Comparison of ENCODE assay signal across 10 cellular contexts in the genomic region with DNA sequence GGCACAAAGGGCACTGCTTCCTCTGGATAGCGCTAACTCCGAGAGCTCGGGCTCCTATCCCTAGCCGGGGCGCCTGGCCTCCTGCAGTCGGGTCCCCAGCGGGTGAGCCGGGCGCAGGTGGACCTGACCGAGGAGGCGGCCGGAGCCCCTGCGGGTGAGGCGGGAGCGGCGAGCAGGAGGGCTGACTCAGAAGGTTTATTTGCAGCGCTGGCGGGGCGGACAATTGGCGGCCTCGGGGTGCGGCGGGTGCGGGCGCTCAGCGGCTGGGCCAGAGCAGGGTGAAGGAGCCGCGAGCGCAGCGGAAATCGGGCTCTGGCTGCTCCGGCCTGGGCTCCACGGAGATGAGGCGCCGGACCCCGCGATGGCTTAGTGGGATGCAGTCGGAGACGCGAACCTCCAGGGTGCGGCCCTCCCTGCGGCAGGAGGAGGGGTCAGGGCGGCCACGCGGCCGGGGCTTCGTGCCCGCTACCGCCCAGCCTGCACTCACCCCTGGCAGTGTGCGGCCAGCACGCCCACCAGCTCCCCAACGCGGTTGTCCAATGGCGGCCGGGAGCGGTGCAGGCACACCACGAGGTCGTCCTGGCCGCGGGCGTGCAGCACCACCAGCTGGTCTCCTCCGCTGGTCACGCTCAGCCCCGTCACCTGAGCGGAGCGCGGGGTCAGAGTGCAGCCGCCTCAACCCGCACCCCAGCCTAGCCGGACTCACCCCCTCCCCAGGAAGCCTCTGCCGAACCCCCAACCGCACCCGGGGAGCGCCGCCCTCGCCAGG. TPM values are rescaled to one million over a fixed set of nuclear protein-coding genes. Genes with fewer than 3 reads are reported as not detected.
A peak's percentile ranks its signal among the peaks of the same experiment; 100 is the strongest.
DNase-seq lines count a peak whose midpoint lies in the region; ATAC-seq and TF ChIP-seq lines count a peak whose summit lies in the region.
"Had no signal": no experiment of that assay in that cellular context is flagged by ENCODE, and none has a peak within 500 bp of the region (broad histone marks: within the 10 kb centered on the region; RNA-seq: fewer than 3 reads in every experiment).

No MANE protein-coding gene starts in this region.

- H3K27ac Mint-ChIP-seq in WTC11 = no peak overlapping the region
- no peak overlapping the region for H3K27ac Mint-ChIP-seq in T-helper 2 cell treated with Interferon-gamma antibody and Interleukin-4, amounts not matched to agents 5 μg/mL and 100 μg/mL, for 36 hours

- H3K27me3 Mint-ChIP-seq in WTC11 (ENCODE audit: low read depth) = peaks cover 35% of the 10 kb centered on the region
- H3K27me3 Mint-ChIP-seq in T-helper 2 cell treated with Interferon-gamma antibody and Interleukin-4, amounts not matched to agents 5 μg/mL and 100 μg/mL, for 36 hours (ENCODE audit: low read depth) = no peaks in the 10 kb centered on the region

- peak overlapping the region; percentile 32 for H3K4me3 ChIP-seq in retinal pigment epithelial cell (ENCODE audit: low read length)

- H3K9me3 Mint-ChIP-seq in WTC11 = no peaks in the 10 kb centered on the region
- no peaks in the 10 kb centered on the region for H3K9me3 Mint-ChIP-seq in T-helper 2 cell treated with Interferon-gamma antibody and Interleukin-4, amounts not matched to agents 5 μg/mL and 100 μg/mL, for 36 hours

- POLR2A ChIA-PET in WTC11 (lab: Charles Lee) (interaction anchor here (0.6 to 1.4 kb wide), 3 partner anchors 11 to 115 kb away, joined by 3 to 5 read pairs (median 3); a partner anchor contains a TSS), GM10248 (lab: Yijun Ruan, JAX) (interaction anchor here (2.4 kb wide), 1 partner anchor 11 kb away, joined by 9 read pairs; no protein-coding TSS in a partner anchor)

- peak; percentile 61 for DNase-seq in ELF-1 (ENCODE audit: low read depth, low spot score)
- DNase-seq in WTC11 (ENCODE audit: low spot score) = peak; percentile 61
- peak; percentile 52 for DNase-seq in left cardiac atrium
- no peak for DNase-seq in retinal pigment epithelial cell (ENCODE audit: low read depth)
- DNase-seq in GM10248 (ENCODE audit: extremely low spot score) = no peak
- DNase-seq in T-helper 2 cell treated with Interferon-gamma antibody and Interleukin-4, amounts not matched to agents 5 μg/mL and 100 μg/mL, for 36 hours (ENCODE audit: low spot score) = no peak
- no peak for DNase-seq in DMS53 treated with DMSO at 0.1 percent for 48 hours (lab: John Stamatoyannopoulos, UW; ENCODE audit: unreplicated experiment)
- DNase-seq in activated naive CD4-positive, alpha-beta T cell treated with anti-CD3 and anti-CD28 coated beads, Interleukin-2, amount 50 U/mL, for 16 hours = no peak
- DNase-seq: effector memory CD4-positive, alpha-beta T cell; RPMI8226 had no signal

- intact Hi-C loops in left cardiac atrium (cut with DNase I) = no loop called here

- H3K4me1 Mint-ChIP-seq in WTC11 = no peaks in the 10 kb centered on the region
- H3K4me1 Mint-ChIP-seq in T-helper 2 cell treated with Interferon-gamma antibody and Interleukin-4, amounts not matched to agents 5 μg/mL and 100 μg/mL, for 36 hours (ENCODE audit: low read depth) = peaks cover 15% of the 10 kb centered on the region

- CTCF ChIA-PET in WTC11 (lab: Charles Lee) (interaction anchor here (0.8 to 4.2 kb wide), 5 partner anchors 11 to 173 kb away, joined by 4 to 38 read pairs (median 6); a partner anchor contains a TSS), GM10248 (lab: Yijun Ruan, JAX) (interaction anchor here (1.5 to 4.2 kb wide), 3 partner anchors 11 to 173 kb away, joined by 9 to 17 read pairs (median 9); no protein-coding TSS in a partner anchor)

- peak; percentile 49 for ATAC-seq in WTC11
- peak; percentile 74 to 80 for ATAC-seq in left cardiac atrium

- no peaks in the 10 kb centered on the region for H3K36me3 Mint-ChIP-seq in WTC11
- H3K36me3 Mint-ChIP-seq in T-helper 2 cell treated with Interferon-gamma antibody and Interleukin-4, amounts not matched to agents 5 μg/mL and 100 μg/mL, for 36 hours (ENCODE audit: low read depth) = peaks cover 44% of the 10 kb centered on the region

- H3K4me3 Mint-ChIP-seq in WTC11 = peak overlapping the region; percentile 34; the same call in 1 of the 2 replicates
- no peak overlapping the region for H3K4me3 Mint-ChIP-seq in T-helper 2 cell treated with Interferon-gamma antibody and Interleukin-4, amounts not matched to agents 5 μg/mL and 100 μg/mL, for 36 hours

- TF ChIP-seq CTCF in WTC11 (IDR thresholded peaks at IDR 0.05) = no peak
- no peak for TF ChIP-seq CTCF in retinal pigment epithelial cell (conservative IDR thresholded peaks at IDR 0.05; ENCODE audit: low read depth, low read length)
- TF ChIP-seq CTCF in GM10248 (IDR thresholded peaks at IDR 0.05; ENCODE audit: control extremely low read depth, extremely low read depth, low read depth, missing control alignments) = no peak

TF ChIP-seq in WTC11, 78 proteins besides CTCF, POLR2A, EP300 and RAD21 (continues in another document):
- TF ChIP-seq, protein P1, sequence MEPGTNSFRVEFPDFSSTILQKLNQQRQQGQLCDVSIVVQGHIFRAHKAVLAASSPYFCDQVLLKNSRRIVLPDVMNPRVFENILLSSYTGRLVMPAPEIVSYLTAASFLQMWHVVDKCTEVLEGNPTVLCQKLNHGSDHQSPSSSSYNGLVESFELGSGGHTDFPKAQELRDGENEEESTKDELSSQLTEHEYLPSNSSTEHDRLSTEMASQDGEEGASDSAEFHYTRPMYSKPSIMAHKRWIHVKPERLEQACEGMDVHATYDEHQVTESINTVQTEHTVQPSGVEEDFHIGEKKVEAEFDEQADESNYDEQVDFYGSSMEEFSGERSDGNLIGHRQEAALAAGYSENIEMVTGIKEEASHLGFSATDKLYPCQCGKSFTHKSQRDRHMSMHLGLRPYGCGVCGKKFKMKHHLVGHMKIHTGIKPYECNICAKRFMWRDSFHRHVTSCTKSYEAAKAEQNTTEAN (CRISPR knock-in tag; IDR thresholded peaks at IDR 0.05) = peak; percentile 57; the same call in 1 of the 2 replicates
- TF ChIP-seq, protein P2, sequence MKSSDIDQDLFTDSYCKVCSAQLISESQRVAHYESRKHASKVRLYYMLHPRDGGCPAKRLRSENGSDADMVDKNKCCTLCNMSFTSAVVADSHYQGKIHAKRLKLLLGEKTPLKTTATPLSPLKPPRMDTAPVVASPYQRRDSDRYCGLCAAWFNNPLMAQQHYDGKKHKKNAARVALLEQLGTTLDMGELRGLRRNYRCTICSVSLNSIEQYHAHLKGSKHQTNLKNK (CRISPR knock-in tag; IDR thresholded peaks at IDR 0.05) = no peak
- peak; percentile 49; the same call in 1 of the 2 replicates for TF ChIP-seq CREB1 (CRISPR knock-in tag; IDR thresholded peaks at IDR 0.05)
- TF ChIP-seq MYBL2 (CRISPR knock-in tag; IDR thresholded peaks at IDR 0.05) = 0 out of 2 replicates have a peak, but pooled peaks have one; percentile 50
- no peak for TF ChIP-seq IRF2 (CRISPR knock-in tag; IDR thresholded peaks at IDR 0.05; ENCODE audit: borderline replicate concordance, low read depth)
- TF ChIP-seq, protein P3, sequence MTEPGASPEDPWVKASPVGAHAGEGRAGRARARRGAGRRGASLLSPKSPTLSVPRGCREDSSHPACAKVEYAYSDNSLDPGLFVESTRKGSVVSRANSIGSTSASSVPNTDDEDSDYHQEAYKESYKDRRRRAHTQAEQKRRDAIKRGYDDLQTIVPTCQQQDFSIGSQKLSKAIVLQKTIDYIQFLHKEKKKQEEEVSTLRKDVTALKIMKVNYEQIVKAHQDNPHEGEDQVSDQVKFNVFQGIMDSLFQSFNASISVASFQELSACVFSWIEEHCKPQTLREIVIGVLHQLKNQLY (CRISPR knock-in tag; IDR thresholded peaks at IDR 0.05) = no peak
- no peak for TF ChIP-seq HMGA2 (CRISPR knock-in tag; IDR thresholded peaks at IDR 0.05)
- TF ChIP-seq ZNF671 (CRISPR knock-in tag; IDR thresholded peaks at IDR 0.05) = no peak
- TF ChIP-seq NR2C2 (CRISPR knock-in tag; IDR thresholded peaks at IDR 0.05) = no peak; the same call in 1 of the 2 replicates
- TF ChIP-seq, protein P4, sequence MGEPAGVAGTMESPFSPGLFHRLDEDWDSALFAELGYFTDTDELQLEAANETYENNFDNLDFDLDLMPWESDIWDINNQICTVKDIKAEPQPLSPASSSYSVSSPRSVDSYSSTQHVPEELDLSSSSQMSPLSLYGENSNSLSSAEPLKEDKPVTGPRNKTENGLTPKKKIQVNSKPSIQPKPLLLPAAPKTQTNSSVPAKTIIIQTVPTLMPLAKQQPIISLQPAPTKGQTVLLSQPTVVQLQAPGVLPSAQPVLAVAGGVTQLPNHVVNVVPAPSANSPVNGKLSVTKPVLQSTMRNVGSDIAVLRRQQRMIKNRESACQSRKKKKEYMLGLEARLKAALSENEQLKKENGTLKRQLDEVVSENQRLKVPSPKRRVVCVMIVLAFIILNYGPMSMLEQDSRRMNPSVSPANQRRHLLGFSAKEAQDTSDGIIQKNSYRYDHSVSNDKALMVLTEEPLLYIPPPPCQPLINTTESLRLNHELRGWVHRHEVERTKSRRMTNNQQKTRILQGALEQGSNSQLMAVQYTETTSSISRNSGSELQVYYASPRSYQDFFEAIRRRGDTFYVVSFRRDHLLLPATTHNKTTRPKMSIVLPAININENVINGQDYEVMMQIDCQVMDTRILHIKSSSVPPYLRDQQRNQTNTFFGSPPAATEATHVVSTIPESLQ (CRISPR knock-in tag; IDR thresholded peaks at IDR 0.05) = no peak
- TF ChIP-seq JUN (CRISPR knock-in tag; IDR thresholded peaks at IDR 0.05) = peak; percentile 54; the same call in 1 of the 2 replicates
- no peak for TF ChIP-seq FOXP1 (CRISPR knock-in tag; IDR thresholded peaks at IDR 0.05; ENCODE audit: borderline replicate concordance)
- no peak; the same call in 1 of the 2 replicates for TF ChIP-seq SP1 (CRISPR knock-in tag; conservative IDR thresholded peaks at IDR 0.05)
- TF ChIP-seq, protein P5, sequence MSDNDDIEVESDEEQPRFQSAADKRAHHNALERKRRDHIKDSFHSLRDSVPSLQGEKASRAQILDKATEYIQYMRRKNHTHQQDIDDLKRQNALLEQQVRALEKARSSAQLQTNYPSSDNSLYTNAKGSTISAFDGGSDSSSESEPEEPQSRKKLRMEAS (CRISPR knock-in tag; IDR thresholded peaks at IDR 0.05) = peak; percentile 97
- 0 out of 2 replicates have a peak, but pooled peaks have one; percentile 37 for TF ChIP-seq FOXK1 (CRISPR knock-in tag; IDR thresholded peaks at IDR 0.05)

RNA-seq across cellular contexts. Expression of a gene that starts 16.1 kb away (rescaled TPM):
- total RNA-seq in WTC11 (2021) (0.41 to 0.48 TPM (median 0.46 TPM) in 3 replicates), left cardiac atrium (1 to 10 TPM; 3.1 to 3.5 TPM)

RNA-seq across cellular contexts. Expression of a gene that starts 37.3 kb away (rescaled TPM):
- total RNA-seq in WTC11 (2021) = 30.7 to 32.7 TPM (median 32.0 TPM) in 3 replicates
- total RNA-seq in left cardiac atrium = 10 to 100 TPM; 33.5 to 36.5 TPM

Comparison
In these comparisons a context has a peak if more than half of its experiments do, and no peak if none do; other contexts are left out.
1. DNase-seq: peak in ELF-1 (single experiment), WTC11 (single experiment) and left cardiac atrium (single experiment); none in retinal pigment epithelial cell (single experiment), GM10248 (single experiment), T-helper 2 cell treated with Interferon-gamma antibody and Interleukin-4, amounts not matched to agents 5 μg/mL and 100 μg/mL, for 36 hours (single experiment), DMS53 treated with DMSO at 0.1 percent for 48 hours (single experiment) and activated naive CD4-positive, alpha-beta T cell treated with anti-CD3 and anti-CD28 coated beads, Interleukin-2, amount 50 U/mL, for 16 hours (single experiment).